ENCODE assay signal across 22 cellular contexts in the genomic region with DNA sequence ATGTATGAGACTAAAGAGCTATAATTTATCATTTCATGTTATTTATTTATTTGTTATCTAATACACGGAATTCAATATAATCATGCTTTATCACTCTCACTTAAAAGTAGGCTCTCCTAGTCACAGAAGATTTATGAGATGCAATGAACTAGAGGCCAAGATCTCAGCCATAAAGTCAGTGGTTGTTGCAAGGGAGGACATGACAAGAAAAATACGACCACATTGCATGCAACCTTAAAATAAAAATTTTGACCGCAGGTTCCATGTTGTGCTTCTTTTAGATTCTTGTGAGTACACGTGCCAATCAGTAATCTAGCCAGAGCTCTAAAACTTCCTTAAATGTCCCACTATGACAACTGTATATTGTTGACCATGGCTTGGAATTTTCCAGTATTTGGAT.
"Had no signal": no experiment of that assay in that cellular context is flagged by ENCODE, and none has a peak within 500 bp of the region (broad histone marks: within the 10 kb centered on the region; RNA-seq: fewer than 3 reads in every experiment).

No MANE protein-coding gene starts in this region.

- DNase-seq: activated B cell treated with CpG ODN at 0.5 μM for 24 hours; activated CD8-positive, alpha-beta memory T cell treated with anti-CD3 and anti-CD28 coated beads, Interleukin-2, amount 50 U/mL, for 4 hours; activated CD8-positive, alpha-beta T cell treated with anti-CD3 and anti-CD28 coated beads for 36 hours; activated gamma-delta T cell treated with Interleukin-2 at 50 U/mL for 16 hours; activated naive CD4-positive, alpha-beta T cell treated with anti-CD3 and anti-CD28 coated beads, Interleukin-2, amount 10 ng/mL, durations not matched to agents 7 days and 5 days; activated naive CD8-positive, alpha-beta T cell treated with anti-CD3 and anti-CD28 coated beads for 36 hours; activated T-cell treated with anti-CD3 and anti-CD28 coated beads, Interleukin-2, amount 50 U/mL, for 72 hours; brain microvascular endothelial cell; Karpas-422; NCI-H1105; NCI-H1436; NCI-H1694 treated with DMSO at 0.1 percent for 48 hours; NCI-H2029 treated with DMSO at 0.1 percent for 48 hours; NCI-H345; NCI-H510A; NCI-H526 treated with DMSO at 0.1 percent for 48 hours; NCI-H82; Peyer's patch; SHP77 treated with DMSO at 0.1 percent for 48 hours; T-helper 17 cell; T1000 had no signal

- ATAC-seq: activated CD8-positive, alpha-beta T cell treated with anti-CD3 and anti-CD28 coated beads for 36 hours; activated T-cell treated with anti-CD3 and anti-CD28 coated beads, Interleukin-2, amount 50 U/mL, for 72 hours; T-helper 17 cell had no signal

- FAIRE-seq: TTC549 had no signal
